In the genomic region with DNA sequence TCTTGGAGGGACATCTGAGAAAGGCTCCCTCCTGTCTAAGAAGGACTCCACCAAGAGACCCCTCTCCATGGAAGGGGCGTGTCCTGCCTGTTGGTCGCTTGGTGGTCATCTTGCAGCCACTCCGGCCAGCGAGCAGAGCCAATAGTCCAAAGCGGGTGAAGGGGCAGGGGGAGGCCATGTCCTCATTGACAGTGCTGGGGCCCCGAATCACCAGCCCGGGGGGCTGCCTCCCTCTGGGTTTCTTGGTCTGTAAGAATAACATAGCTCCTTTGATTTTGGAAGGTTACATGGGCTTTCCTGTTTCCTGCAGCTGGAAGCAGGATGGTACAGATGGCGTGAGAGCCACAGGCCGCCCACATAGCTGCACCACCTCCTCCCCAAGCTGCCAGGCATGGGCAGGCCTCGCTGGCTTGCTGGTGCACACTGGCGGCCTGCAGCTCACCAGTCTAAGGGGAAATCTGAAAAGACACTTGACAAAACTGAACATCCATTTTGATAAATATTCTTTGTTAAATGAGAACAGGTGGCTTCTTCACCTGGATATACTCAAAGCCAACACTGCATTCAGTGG, we compare ENCODE assay signal across 18 cellular contexts.
DNase-seq lines count a peak whose midpoint lies in the region; ATAC-seq, FAIRE-seq and TF ChIP-seq lines count a peak whose summit lies in the region.
"Had no signal": no experiment of that assay in that cellular context is flagged by ENCODE, and none has a peak within 500 bp of the region (broad histone marks: within the 10 kb centered on the region; RNA-seq: fewer than 3 reads in every experiment).

No MANE protein-coding gene starts in this region.

- no peak overlapping the region for H3K4me3 Mint-ChIP-seq in activated CD8-positive, alpha-beta memory T cell treated with anti-CD3 and anti-CD28 coated beads, Interleukin-2, amount 10 ng/mL, durations not matched to agents 7 days and 5 days

- no peak overlapping the region for H3K9ac ChIP-seq in kidney (ENCODE audit: low read length in 2 of 2)

- H3K9me3 Mint-ChIP-seq in activated CD8-positive, alpha-beta memory T cell treated with anti-CD3 and anti-CD28 coated beads, Interleukin-2, amount 10 ng/mL, durations not matched to agents 7 days and 5 days (ENCODE audit: low read depth): no peaks in the 10 kb centered on the region

- H3K36me3 ChIP-seq in kidney (ENCODE audit: control insufficient read depth in 1 of 2, insufficient read depth in 2 of 2, low read length in 2 of 2) (no peaks in the 10 kb centered on the region), stomach (no peaks in the 10 kb centered on the region), pancreas (no peaks in the 10 kb centered on the region)

- H3K4me1 Mint-ChIP-seq in activated CD8-positive, alpha-beta memory T cell treated with anti-CD3 and anti-CD28 coated beads, Interleukin-2, amount 10 ng/mL, durations not matched to agents 7 days and 5 days: peaks cover 12% of the 10 kb centered on the region

- peaks cover 0 to 14% (median 4%) of the 10 kb centered on the region in 3 donors for H3K27me3 ChIP-seq in stomach
- no peaks in the 10 kb centered on the region for H3K27me3 ChIP-seq in pancreas

- no peak for ATAC-seq in activated CD8-positive, alpha-beta memory T cell treated with anti-CD3 and anti-CD28 coated beads, Interleukin-2, amount 10 ng/mL, durations not matched to agents 7 days and 5 days
- no peak for ATAC-seq in pancreas

- no peak for FAIRE-seq in kidney (lab: Jason Lieb, UNC)
- FAIRE-seq in pancreas (lab: Jason Lieb, UNC): no peak
- FAIRE-seq: A204.1 had no signal

- no peak overlapping the region for H3K4me3 ChIP-seq in kidney (ENCODE audit: low read length in 2 of 2)
- H3K4me3 ChIP-seq in stomach: no peak overlapping the region
- H3K4me3 ChIP-seq in pancreas: no peak overlapping the region

- H3K9me3 ChIP-seq in kidney (ENCODE audit: control insufficient read depth in 1 of 2, low read length in 2 of 2) (no peaks in the 10 kb centered on the region), stomach (no peaks in the 10 kb centered on the region), pancreas (no peaks in the 10 kb centered on the region)

- no peak for TF ChIP-seq POLR2A in stomach (IDR thresholded peaks at IDR 0.05)

- no peak for TF ChIP-seq CTCF in kidney (IDR thresholded peaks at IDR 0.05; ENCODE audit: borderline replicate concordance, extremely low read depth, insufficient read depth)
- TF ChIP-seq CTCF in stomach (IDR thresholded peaks at IDR 0.05): no peak
- TF ChIP-seq CTCF in pancreas (IDR thresholded peaks at IDR 0.05): no peak

- intact Hi-C loops in kidney (cut with DNase I) (no loop called here), stomach (cut with DNase I; ENCODE audit: low total_unique reads) (no loop called here), pancreas (cut with DNase I) (no loop called here)

- no peak for TF ChIP-seq EP300 in stomach (IDR thresholded peaks at IDR 0.05)

- CTCF ChIA-PET in activated CD8-positive, alpha-beta memory T cell treated with anti-CD3 and anti-CD28 coated beads, Interleukin-2, amount 10 ng/mL, durations not matched to agents 7 days and 5 days (lab: Charles Lee): no interaction called here

- peaks cover 8% of the 10 kb centered on the region for H3K27me3 Mint-ChIP-seq in activated CD8-positive, alpha-beta memory T cell treated with anti-CD3 and anti-CD28 coated beads, Interleukin-2, amount 10 ng/mL, durations not matched to agents 7 days and 5 days

- no peak overlapping the region for H3K27ac ChIP-seq in kidney (ENCODE audit: low read depth in 2 of 2, low read length in 2 of 2)
- no peak overlapping the region for H3K27ac ChIP-seq in stomach
- no peak overlapping the region for H3K27ac ChIP-seq in pancreas

- peak; percentile 43 for DNase-seq in activated CD8-positive, alpha-beta memory T cell treated with anti-CD3 and anti-CD28 coated beads for 24 hours
- no peak for DNase-seq in activated CD8-positive, alpha-beta memory T cell treated with anti-CD3 and anti-CD28 coated beads, Interleukin-2, amount 50 U/mL, for 4 hours
- peak; percentile 34 for DNase-seq in activated CD8-positive, alpha-beta memory T cell treated with anti-CD3 and anti-CD28 coated beads, Interleukin-2, amount 10 ng/mL, durations not matched to agents 7 days and 5 days
- DNase-seq in kidney (peak; percentile 57), stomach (peak; percentile 20), pancreas (no peak), NCI-H526 treated with DMSO at 0.1 percent for 48 hours (lab: John Stamatoyannopoulos, UW) (no peak), 8988T (no peak)
- DNase-seq: C1 segment of cervical spinal cord; DMS153; EL; NCI-H1048; NCI-H1436 treated with DMSO at 0.1 percent for 48 hours; NCI-H2029 treated with DMSO at 0.1 percent for 48 hours; NCI-H2227 treated with DMSO at 0.1 percent for 48 hours; NCI-H526; NK-92 treated with Interleukin-12 subunit alpha and Interleukin-12 subunit beta, amount 100 ng/mL, for 24 hours had no signal

- H3K4me1 ChIP-seq in kidney (ENCODE audit: control insufficient read depth in 1 of 2, insufficient read depth in 1 of 2, low read depth in 1 of 2, low read length in 2 of 2): no peaks in the 10 kb centered on the region
- peaks cover 0 to 10% (median 3%) of the 10 kb centered on the region in 4 donors for H3K4me1 ChIP-seq in stomach
- no peaks in the 10 kb centered on the region for H3K4me1 ChIP-seq in pancreas

- 87 to 92% (median 89%) methylated on average over 4 to 11 of the region's 11 CpGs for WGBS in stomach, 5 donors
- 89 to 91% methylated on average over 11 of the region's 11 CpGs for WGBS in pancreas, 2 donors

- H3K27ac Mint-ChIP-seq in activated CD8-positive, alpha-beta memory T cell treated with anti-CD3 and anti-CD28 coated beads, Interleukin-2, amount 10 ng/mL, durations not matched to agents 7 days and 5 days: no peak overlapping the region

- H3K36me3 Mint-ChIP-seq in activated CD8-positive, alpha-beta memory T cell treated with anti-CD3 and anti-CD28 coated beads, Interleukin-2, amount 10 ng/mL, durations not matched to agents 7 days and 5 days: no peaks in the 10 kb centered on the region

Comparison
In these comparisons a context has a peak if more than half of its experiments do, and no peak if none do; other contexts are left out.
1. DNase-seq: peak in activated CD8-positive, alpha-beta memory T cell treated with anti-CD3 and anti-CD28 coated beads for 24 hours (single experiment), activated CD8-positive, alpha-beta memory T cell treated with anti-CD3 and anti-CD28 coated beads, Interleukin-2, amount 10 ng/mL, durations not matched to agents 7 days and 5 days (single experiment), kidney (single experiment) and stomach (single experiment); none in activated CD8-positive, alpha-beta memory T cell treated with anti-CD3 and anti-CD28 coated beads, Interleukin-2, amount 50 U/mL, for 4 hours (single experiment), pancreas (0 of 6), NCI-H526 treated with DMSO at 0.1 percent for 48 hours (single experiment) and 8988T (single experiment).